In genomic region chr18:9708882-9709877, GRCh38 we compare ENCODE assay signal across 8 cellular contexts. TPM values are rescaled to one million over a fixed set of nuclear protein-coding genes. Genes with fewer than 3 reads are reported as not detected.
A peak's percentile ranks its signal among the peaks of the same experiment; 100 is the strongest.
DNase-seq lines count a peak whose midpoint lies in the region; ATAC-seq and TF ChIP-seq lines count a peak whose summit lies in the region.

No MANE protein-coding gene starts in this region.

- H3K27ac ChIP-seq in VCaP: peak overlapping the region; percentile 65; the same call in 1 of the 2 replicates

- peaks cover 2% of the 10 kb centered on the region for H3K36me3 Mint-ChIP-seq in activated CD8-positive, alpha-beta memory T cell treated with anti-CD3 and anti-CD28 coated beads, Interleukin-2, amount 10 ng/mL, durations not matched to agents 7 days and 5 days

- H3K27ac Mint-ChIP-seq in activated CD8-positive, alpha-beta memory T cell treated with anti-CD3 and anti-CD28 coated beads, Interleukin-2, amount 10 ng/mL, durations not matched to agents 7 days and 5 days: no peak overlapping the region

- no peaks in the 10 kb centered on the region for H3K9me3 Mint-ChIP-seq in activated CD8-positive, alpha-beta memory T cell treated with anti-CD3 and anti-CD28 coated beads, Interleukin-2, amount 10 ng/mL, durations not matched to agents 7 days and 5 days (ENCODE audit: low read depth)

- POLR2A ChIA-PET in HEK293T (lab: Yijun Ruan, JAX): interaction anchor here (1.2 to 1.4 kb wide), 2 partner anchors 10 to 57 kb away, joined by 3 to 6 read pairs; no protein-coding TSS in a partner anchor

- peak overlapping the region; percentile 62 for H3K4me3 Mint-ChIP-seq in activated CD8-positive, alpha-beta memory T cell treated with anti-CD3 and anti-CD28 coated beads, Interleukin-2, amount 10 ng/mL, durations not matched to agents 7 days and 5 days

- CTCF ChIA-PET in activated CD8-positive, alpha-beta memory T cell treated with anti-CD3 and anti-CD28 coated beads, Interleukin-2, amount 10 ng/mL, durations not matched to agents 7 days and 5 days (lab: Charles Lee): no interaction called here
- CTCF ChIA-PET in HEK293T (lab: Yijun Ruan, JAX): no interaction called here

- no peak for TF ChIP-seq CTCF in VCaP (conservative IDR thresholded peaks at IDR 0.05)
- no peak for TF ChIP-seq CTCF in foreskin fibroblast (IDR thresholded peaks at IDR 0.05; ENCODE audit: low read depth, low read length)
- no peak for TF ChIP-seq CTCF in omental fat pad (IDR thresholded peaks at IDR 0.05)

- peaks cover 86% of the 10 kb centered on the region for H3K27me3 Mint-ChIP-seq in activated CD8-positive, alpha-beta memory T cell treated with anti-CD3 and anti-CD28 coated beads, Interleukin-2, amount 10 ng/mL, durations not matched to agents 7 days and 5 days

- H3K4me3 ChIP-seq in foreskin fibroblast (ENCODE audit: low read depth in 1 of 2, low read length in 2 of 2): peak overlapping the region; percentile 77 to 83

- ATAC-seq in activated CD8-positive, alpha-beta memory T cell treated with anti-CD3 and anti-CD28 coated beads, Interleukin-2, amount 10 ng/mL, durations not matched to agents 7 days and 5 days: no peak
- peak; percentile 26 for ATAC-seq in omental fat pad (ENCODE audit: low FRiP score)
- ATAC-seq in GM21381 (IDR thresholded peaks at IDR 0.05; ENCODE audit: unreplicated experiment): no peak

- no peak for DNase-seq in activated CD8-positive, alpha-beta memory T cell treated with anti-CD3 and anti-CD28 coated beads, Interleukin-2, amount 10 ng/mL, durations not matched to agents 7 days and 5 days
- no peak for DNase-seq in activated CD8-positive, alpha-beta memory T cell treated with anti-CD3 and anti-CD28 coated beads, Interleukin-2, amount 50 U/mL, for 4 hours
- DNase-seq in foreskin fibroblast: peak in 1 of 2 donors; percentile 57
- DNase-seq in omental fat pad (ENCODE audit: low spot score): no peak
- no peak for DNase-seq in HEK293T (ENCODE audit: extremely low spot score)
- no peak for DNase-seq in NCI-H2196 (lab: John Stamatoyannopoulos, UW; ENCODE audit: unreplicated experiment)

- peaks cover 38% of the 10 kb centered on the region for H3K4me1 Mint-ChIP-seq in activated CD8-positive, alpha-beta memory T cell treated with anti-CD3 and anti-CD28 coated beads, Interleukin-2, amount 10 ng/mL, durations not matched to agents 7 days and 5 days

TF ChIP-seq in HEK293T, 16 proteins besides CTCF, POLR2A, EP300 and RAD21:
- TF ChIP-seq L3MBTL2 (conservative IDR thresholded peaks at IDR 0.05) (no peak), ELF4 (IDR thresholded peaks at IDR 0.05) (no peak), TARDBP (IDR thresholded peaks at IDR 0.05) (no peak), ARNT (IDR thresholded peaks at IDR 0.05) (no peak), SP1 (IDR thresholded peaks at IDR 0.05) (no peak), PKNOX1 (IDR thresholded peaks at IDR 0.05) (no peak), FOXA1 (IDR thresholded peaks at IDR 0.05) (no peak), ZNF384 (IDR thresholded peaks at IDR 0.05) (no peak), SUZ12 (IDR thresholded peaks at IDR 0.05) (no peak), LEF1 (IDR thresholded peaks at IDR 0.05; ENCODE audit: borderline replicate concordance) (no peak), FOXM1 (IDR thresholded peaks at IDR 0.05; ENCODE audit: borderline replicate concordance) (no peak), NFRKB (IDR thresholded peaks at IDR 0.05) (no peak)

RNA-seq across cellular contexts. Expression of gene RAB31, which starts 1.1 kb away (rescaled TPM):
- not detected for total RNA-seq in activated CD8-positive, alpha-beta memory T cell treated with anti-CD3 and anti-CD28 coated beads, Interleukin-2, amount 10 ng/mL, durations not matched to agents 7 days and 5 days
- 10 to 100 TPM; 51.1 to 79.3 (median 67.9) TPM for total RNA-seq in omental fat pad

Comparison
In these comparisons a context has a peak if more than half of its experiments do, and no peak if none do; other contexts are left out.
1. RNA of gene RAB31, which starts 1.1 kb away (total RNA-seq): 51.1 to 79.3 TPM in omental fat pad; not detected in activated CD8-positive, alpha-beta memory T cell treated with anti-CD3 and anti-CD28 coated beads, Interleukin-2, amount 10 ng/mL, durations not matched to agents 7 days and 5 days; every median in the first group is over 10 times any median in the second.